Comparison of ENCODE assay signal across 26 cellular contexts in the genomic region with DNA sequence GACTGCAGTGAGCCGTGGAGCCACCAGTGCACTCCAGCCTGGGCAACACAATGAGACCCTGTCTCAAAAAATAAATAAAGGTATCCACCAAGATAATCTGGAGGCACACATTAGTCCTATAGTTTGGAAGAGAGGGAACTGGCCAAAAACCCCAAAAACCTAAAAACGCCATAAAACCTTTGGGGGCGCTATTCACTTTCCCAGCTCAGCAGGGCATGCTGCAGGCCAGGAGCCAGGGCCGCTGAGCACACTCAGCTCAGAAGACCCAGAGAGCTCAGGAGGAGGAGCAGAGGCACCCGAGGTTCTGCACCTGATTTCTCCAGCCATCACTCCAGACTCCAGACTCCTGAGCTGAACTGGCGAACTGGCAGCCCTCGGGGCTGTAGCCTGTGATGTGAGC.
"Had no signal": no experiment of that assay in that cellular context is flagged by ENCODE, and none has a peak within 500 bp of the region (broad histone marks: within the 10 kb centered on the region; RNA-seq: fewer than 3 reads in every experiment).

No MANE protein-coding gene starts in this region.

- H3K4me3 ChIP-seq: adrenal gland, ascending aorta, left ventricle myocardium inferior, ovary, psoas muscle, right atrium auricular region, tibial nerve had no signal

- H3K27ac ChIP-seq: adrenal gland, ascending aorta, left ventricle myocardium inferior, neutrophil, ovary, psoas muscle, right atrium auricular region, tibial nerve, WERI-Rb-1 had no signal

- H3K4me1 Mint-ChIP-seq: activated T-helper 17 cell treated with anti-CD3 and anti-CD28 coated beads, Interleukin-2, amount 50 U/mL, for 72 hours; natural killer cell had no signal

- DNase-seq: activated CD4-positive, alpha-beta T cell treated with anti-CD3 and anti-CD28 coated beads for 1 hour; activated CD4-positive, alpha-beta T cell treated with anti-CD3 and anti-CD28 coated beads, Interleukin-2, amount 50 U/mL, for 1 hour; activated CD8-positive, alpha-beta T cell treated with anti-CD3 and anti-CD28 coated beads, Interleukin-2, amount 10 ng/mL, durations not matched to agents 7 days and 5 days; activated naive CD4-positive, alpha-beta T cell; adrenal gland; central memory CD4-positive, alpha-beta T cell; dermis blood vessel endothelial cell; effector CD8-positive, alpha-beta T cell; foreskin melanocyte; left ventricle myocardium inferior; mammary epithelial cell; midbrain; natural killer cell; ovary; psoas muscle; stimulated activated CD4-positive, alpha-beta T cell treated with anti-CD3 and anti-CD28 coated beads, Interleukin-4, amount 100 ng/mL, for 24 hours; substantia nigra; WERI-Rb-1 had no signal

- H3K27me3 ChIP-seq: adrenal gland, ascending aorta, neutrophil, ovary, right atrium auricular region, tibial nerve had no signal

- H3K4me1 ChIP-seq: adrenal gland, ascending aorta, left ventricle myocardium inferior, psoas muscle, right atrium auricular region, tibial nerve had no signal

- H3K9me3 Mint-ChIP-seq: activated T-helper 17 cell treated with anti-CD3 and anti-CD28 coated beads, Interleukin-2, amount 50 U/mL, for 72 hours; natural killer cell; stimulated activated naive CD8-positive, alpha-beta T cell treated with anti-CD3 and anti-CD28 coated beads, Interleukin-15, Interleukin-2, amounts not matched to agents 100 ng/mL and 50 ng/mL, for 24 hours had no signal

- H3K4me3 Mint-ChIP-seq: activated CD8-positive, alpha-beta T cell treated with anti-CD3 and anti-CD28 coated beads, Interleukin-2, amount 10 ng/mL, durations not matched to agents 7 days and 5 days; activated naive CD8-positive, alpha-beta T cell; activated T-helper 17 cell treated with anti-CD3 and anti-CD28 coated beads, Interleukin-2, amount 50 U/mL, for 72 hours; natural killer cell; stimulated activated naive CD8-positive, alpha-beta T cell treated with anti-CD3 and anti-CD28 coated beads, Interleukin-15, Interleukin-2, amounts not matched to agents 100 ng/mL and 50 ng/mL, for 24 hours had no signal

- ATAC-seq: activated CD8-positive, alpha-beta T cell treated with anti-CD3 and anti-CD28 coated beads, Interleukin-2, amount 10 ng/mL, durations not matched to agents 7 days and 5 days; activated T-helper 17 cell treated with anti-CD3 and anti-CD28 coated beads, Interleukin-2, amount 50 U/mL, for 72 hours; esophagus mucosa; natural killer cell; psoas muscle had no signal

- H3K27ac Mint-ChIP-seq: activated CD8-positive, alpha-beta T cell treated with anti-CD3 and anti-CD28 coated beads, Interleukin-2, amount 10 ng/mL, durations not matched to agents 7 days and 5 days; activated naive CD8-positive, alpha-beta T cell; activated T-helper 17 cell treated with anti-CD3 and anti-CD28 coated beads, Interleukin-2, amount 50 U/mL, for 72 hours; natural killer cell; stimulated activated naive CD8-positive, alpha-beta T cell treated with anti-CD3 and anti-CD28 coated beads, Interleukin-15, Interleukin-2, amounts not matched to agents 100 ng/mL and 50 ng/mL, for 24 hours had no signal

- H3K36me3 ChIP-seq: adrenal gland, neutrophil, ovary, WERI-Rb-1 had no signal

- H3K9me3 ChIP-seq: adrenal gland, ascending aorta, left ventricle myocardium inferior, neutrophil, ovary, psoas muscle, right atrium auricular region, tibial nerve had no signal

- H3K27me3 Mint-ChIP-seq: activated naive CD8-positive, alpha-beta T cell; activated T-helper 17 cell treated with anti-CD3 and anti-CD28 coated beads, Interleukin-2, amount 50 U/mL, for 72 hours had no signal

- H3K36me3 Mint-ChIP-seq: activated naive CD8-positive, alpha-beta T cell; natural killer cell had no signal
